In genomic region chr4:4507923-4508322, GRCh38 we compare ENCODE assay signal across 9 cellular contexts. TPM values are rescaled to one million over a fixed set of nuclear protein-coding genes. Genes with fewer than 3 reads are reported as not detected.
DNase-seq lines count a peak whose midpoint lies in the region; ATAC-seq, FAIRE-seq and TF ChIP-seq lines count a peak whose summit lies in the region.
"Had no signal": no experiment of that assay in that cellular context is flagged by ENCODE, and none has a peak within 500 bp of the region (broad histone marks: within the 10 kb centered on the region; RNA-seq: fewer than 3 reads in every experiment).

No MANE protein-coding gene starts in this region.

- DNase-seq in AG10803 (ENCODE audit: low read depth): no peak
- peak; percentile 25 for DNase-seq in GM20000 (ENCODE audit: low spot score)
- DNase-seq in SK-N-SH: peak; percentile 16
- DNase-seq in keratinocyte (ENCODE audit: low read depth, low spot score): no peak
- no peak for DNase-seq in kidney glomerular epithelial cell (lab: John Stamatoyannopoulos, UW)
- no peak for DNase-seq in right atrium auricular region (ENCODE audit: low spot score)
- DNase-seq: activated CD4-positive, alpha-beta T cell treated with anti-CD3 and anti-CD28 coated beads, Interleukin-2, amount 10 ng/mL, durations not matched to agents 24 days and 14 days had no signal

- H3K27me3 ChIP-seq in SK-N-SH (ENCODE audit: insufficient read depth) (no peaks in the 10 kb centered on the region), keratinocyte (ENCODE audit: control insufficient read depth, extremely low read depth, insufficient read depth, low read length) (no peaks in the 10 kb centered on the region), right atrium auricular region (no peaks in the 10 kb centered on the region)

- peak; percentile 39 for TF ChIP-seq RAD21 in SK-N-SH (IDR thresholded peaks at IDR 0.05; ENCODE audit: low read length)

- no peaks in the 10 kb centered on the region for H3F3A ChIP-seq in SK-N-SH (replicated peaks; ENCODE audit: insufficient read depth)

- H3K4me2 ChIP-seq in SK-N-SH (no peak overlapping the region), keratinocyte (ENCODE audit: control insufficient read depth, extremely low read depth, insufficient read depth, low read depth, low read length) (no peak overlapping the region)

- no peaks in the 10 kb centered on the region for H3K4me1 ChIP-seq in SK-N-SH (ENCODE audit: control insufficient read depth in 1 of 2, insufficient read depth in 2 of 2, low read depth in 1 of 2, low read length in 1 of 2)
- H3K4me1 ChIP-seq in keratinocyte (ENCODE audit: control insufficient read depth, extremely low read depth, insufficient read depth, low read length): no peaks in the 10 kb centered on the region
- H3K4me1 ChIP-seq in right atrium auricular region: peaks cover 0 to 4% of the 10 kb centered on the region in 2 donors

- peak; percentile 45 for TF ChIP-seq CTCF in AG10803 (conservative IDR thresholded peaks at IDR 0.05; ENCODE audit: low read length)
- peak; percentile 23 for TF ChIP-seq CTCF in GM20000 (IDR thresholded peaks at IDR 0.05; ENCODE audit: extremely low read depth, missing control alignments)
- peak; percentile 59 for TF ChIP-seq CTCF in SK-N-SH (IDR thresholded peaks at IDR 0.05)
- TF ChIP-seq CTCF in keratinocyte (optimal IDR thresholded peaks at IDR 0.05 in 1 of 3, IDR thresholded peaks at IDR 0.05 in 1 of 3, conservative IDR thresholded peaks at IDR 0.05 in 1 of 3; ENCODE audit: extremely low read depth in 1 of 3, insufficient read depth in 2 of 3, low read length in 3 of 3): peak; percentile 47 to 56 (median 55)
- TF ChIP-seq CTCF in right atrium auricular region (IDR thresholded peaks at IDR 0.05): peak in 1 of 2 donors; percentile 44

- dilution Hi-C loops in keratinocyte (cut with MboI; ENCODE audit: extremely low pct_ligation_motif_present, low sequenced_read_pairs): no loop called here

- H3K9ac ChIP-seq in SK-N-SH: no peak overlapping the region
- H3K9ac ChIP-seq in keratinocyte (ENCODE audit: control insufficient read depth, extremely low read depth, insufficient read depth, low read length): no peak overlapping the region

- H3K36me3 ChIP-seq in SK-N-SH (replicated peaks in 1 of 2; ENCODE audit: control insufficient read depth in 1 of 2, insufficient read depth in 2 of 2, low read length in 1 of 2) (peaks cover 0 to 3% of the 10 kb centered on the region in 2 experiments), keratinocyte (ENCODE audit: control insufficient read depth in 2 of 2, extremely low read depth in 1 of 2, insufficient read depth in 2 of 2, low read length in 2 of 2) (no peaks in the 10 kb centered on the region), right atrium auricular region (no peaks in the 10 kb centered on the region)

- no peak overlapping the region for H2AFZ ChIP-seq in SK-N-SH (ENCODE audit: low read depth)
- H2AFZ ChIP-seq in keratinocyte (ENCODE audit: control insufficient read depth, low read length): no peak overlapping the region

- no peak for FAIRE-seq in keratinocyte (lab: Jason Lieb, UNC)

- CTCF ChIA-PET in SK-N-SH (lab: Yijun Ruan, JAX): interaction anchor here (0.9 to 2.5 kb wide), 8 partner anchors 9 to 120 kb away, joined by 3 to 23 read pairs (median 5); no protein-coding TSS in a partner anchor

- no peaks in the 10 kb centered on the region for H3K9me3 ChIP-seq in SK-N-SH
- no peaks in the 10 kb centered on the region for H3K9me3 ChIP-seq in keratinocyte (ENCODE audit: control insufficient read depth, low read depth, low read length)
- no peaks in the 10 kb centered on the region for H3K9me3 ChIP-seq in right atrium auricular region

- H3K79me2 ChIP-seq in SK-N-SH (ENCODE audit: insufficient read depth): peaks cover 10% of the 10 kb centered on the region; the same call in 1 of the 2 replicates
- H3K79me2 ChIP-seq in keratinocyte (ENCODE audit: control insufficient read depth, insufficient read depth, low read length): no peaks in the 10 kb centered on the region

- no peak for TF ChIP-seq EP300 in SK-N-SH (IDR thresholded peaks at IDR 0.05; ENCODE audit: borderline replicate concordance in 1 of 2, low read depth in 1 of 2, low read length in 1 of 2)

- POLR2A ChIA-PET in SK-N-SH (lab: Yijun Ruan, JAX): no interaction called here

- ATAC-seq in GM19035 (IDR thresholded peaks at IDR 0.05; ENCODE audit: unreplicated experiment) (no peak), HG03196 (IDR thresholded peaks at IDR 0.05; ENCODE audit: unreplicated experiment) (no peak)

- H4K20me1 ChIP-seq in SK-N-SH (ENCODE audit: insufficient read depth) (peaks cover 11% of the 10 kb centered on the region), keratinocyte (ENCODE audit: control insufficient read depth, extremely low read depth, insufficient read depth, low read length) (no peaks in the 10 kb centered on the region)

- 63% methylated on average over 4 of the region's 4 CpGs for whole genome bisulfite sequencing in SK-N-SH (ENCODE audit: low lambda C conversion rate)

- H3K9me2 ChIP-seq in SK-N-SH: no peaks in the 10 kb centered on the region

- no peaks in the 10 kb centered on the region for H3K9me1 ChIP-seq in keratinocyte (ENCODE audit: control insufficient read depth, extremely low read depth, insufficient read depth, low read length)

- H3K27ac ChIP-seq in SK-N-SH (ENCODE audit: low read depth in 2 of 2, low read length in 1 of 2) (no peak overlapping the region), keratinocyte (ENCODE audit: control insufficient read depth, insufficient read depth, low read length) (no peak overlapping the region), right atrium auricular region (no peak overlapping the region)

- H3K4me3 ChIP-seq in AG10803 (ENCODE audit: low read length) (no peak overlapping the region), SK-N-SH (ENCODE audit: low read depth in 2 of 2, low read length in 1 of 2) (no peak overlapping the region; a peak in 1 of 4 replicates), keratinocyte (ENCODE audit: control insufficient read depth in 2 of 3, extremely low read depth in 1 of 3, insufficient read depth in 2 of 3, low read depth in 1 of 3, low read length in 3 of 3) (no peak overlapping the region), right atrium auricular region (no peak overlapping the region)

TF ChIP-seq in SK-N-SH, 30 proteins besides CTCF, POLR2A, EP300 and RAD21:
- TF ChIP-seq TAF1 (IDR thresholded peaks at IDR 0.05; ENCODE audit: borderline replicate concordance, low read depth, low read length) (no peak), SMC3 (IDR thresholded peaks at IDR 0.05; ENCODE audit: low read depth, low read length) (0 out of 2 replicates have a peak, but pooled peaks have one; percentile 27)

RNA-seq across cellular contexts. Expression of gene STX18, which starts 33.9 kb away (rescaled TPM):
- 17.3 and 22.3 TPM in 2 replicates for polyA plus RNA-seq in SK-N-SH (2012; rRNA removed)
- 16.2 and 18.5 TPM in 2 replicates for polyA plus RNA-seq in SK-N-SH (2012; cell fraction: cytosol; rRNA removed)
- 32.5 and 40.2 TPM in 2 replicates for polyA plus RNA-seq in SK-N-SH (2012; cell fraction: nucleus; rRNA removed)
- 16.6 to 21.6 TPM (median 18.1 TPM) in 3 replicates for polyA plus RNA-seq in keratinocyte
- 47.9 TPM for polyA plus RNA-seq in keratinocyte (2011; ENCODE audit: low read depth)
- 13.9 and 28.3 TPM in 2 replicates for polyA plus RNA-seq in keratinocyte (2011; cell fraction: cytosol; rRNA removed)
- 20.8 and 27.1 TPM in 2 replicates for polyA plus RNA-seq in keratinocyte (2011; cell fraction: nucleus; rRNA removed)
- polyA plus RNA-seq in keratinocyte (2012; ENCODE audit: low replicate concordance): 16.4 and 21.2 TPM in 2 replicates
- polyA minus RNA-seq in keratinocyte: 10.5 to 17.1 TPM (median 16.3 TPM) in 3 replicates
- polyA minus RNA-seq in keratinocyte (2011; cell fraction: cytosol; rRNA and poly(A)+ RNA removed): 5.0 TPM
- 9.4 and 18.2 TPM in 2 replicates for polyA minus RNA-seq in keratinocyte (2011; cell fraction: nucleus; rRNA and poly(A)+ RNA removed)
- 10 to 100 TPM in 1 of 2 donors, 1 to 10 TPM in 1; 8.8 to 10.8 TPM for total RNA-seq in right atrium auricular region

Comparison
In these comparisons a context has a peak if more than half of its experiments do, and no peak if none do; other contexts are left out.
1. DNase-seq: peak in GM20000 (single experiment) and SK-N-SH (single experiment); none in AG10803 (single experiment), keratinocyte (single experiment), kidney glomerular epithelial cell (single experiment) and right atrium auricular region (single experiment).